1 cellular context compared by ENCODE assay signal in the genomic region with DNA sequence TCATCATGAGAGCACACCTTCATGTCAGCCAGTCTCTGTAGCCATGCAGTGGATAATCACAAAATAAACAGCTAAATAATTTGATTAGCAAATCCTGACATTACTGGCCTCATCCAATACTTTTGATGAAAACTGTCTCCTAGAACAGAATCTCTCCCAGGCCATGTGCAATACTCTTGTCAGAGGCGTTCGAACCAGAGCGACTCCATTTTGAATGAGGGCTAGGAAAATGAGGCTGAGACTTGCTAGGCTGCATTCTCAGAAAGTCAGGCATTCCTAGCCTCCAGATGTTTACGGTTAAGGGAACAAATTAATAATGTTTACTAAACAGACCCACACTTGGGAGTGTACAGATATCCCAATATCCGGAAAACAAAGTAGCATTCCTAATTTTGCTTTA.
TF ChIP-seq lines count a peak whose summit lies in the region.

No MANE protein-coding gene starts in this region.

TF ChIP-seq in WTC11, 78 proteins besides CTCF, POLR2A, EP300 and RAD21 (continued from another document):
- TF ChIP-seq, protein P1, sequence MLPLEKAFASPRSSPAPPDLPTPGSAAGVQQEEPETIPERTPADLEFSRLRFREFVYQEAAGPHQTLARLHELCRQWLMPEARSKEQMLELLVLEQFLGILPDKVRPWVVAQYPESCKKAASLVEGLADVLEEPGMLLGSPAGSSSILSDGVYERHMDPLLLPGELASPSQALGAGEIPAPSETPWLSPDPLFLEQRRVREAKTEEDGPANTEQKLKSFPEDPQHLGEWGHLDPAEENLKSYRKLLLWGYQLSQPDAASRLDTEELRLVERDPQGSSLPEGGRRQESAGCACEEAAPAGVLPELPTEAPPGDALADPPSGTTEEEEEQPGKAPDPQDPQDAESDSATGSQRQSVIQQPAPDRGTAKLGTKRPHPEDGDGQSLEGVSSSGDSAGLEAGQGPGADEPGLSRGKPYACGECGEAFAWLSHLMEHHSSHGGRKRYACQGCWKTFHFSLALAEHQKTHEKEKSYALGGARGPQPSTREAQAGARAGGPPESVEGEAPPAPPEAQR (CRISPR knock-in tag; IDR thresholded peaks at IDR 0.05), result peak; percentile 95
- TF ChIP-seq MXD4 (CRISPR knock-in tag; IDR thresholded peaks at IDR 0.05; ENCODE audit: borderline replicate concordance) (peak; percentile 86; the same call in 1 of the 2 replicates), ELF4 (CRISPR knock-in tag; IDR thresholded peaks at IDR 0.05; ENCODE audit: low read depth) (no peak), OVOL2 (CRISPR knock-in tag; IDR thresholded peaks at IDR 0.05; ENCODE audit: borderline replicate concordance) (no peak)
